Comparison of ENCODE assay signal across 10 cellular contexts in the genomic region with DNA sequence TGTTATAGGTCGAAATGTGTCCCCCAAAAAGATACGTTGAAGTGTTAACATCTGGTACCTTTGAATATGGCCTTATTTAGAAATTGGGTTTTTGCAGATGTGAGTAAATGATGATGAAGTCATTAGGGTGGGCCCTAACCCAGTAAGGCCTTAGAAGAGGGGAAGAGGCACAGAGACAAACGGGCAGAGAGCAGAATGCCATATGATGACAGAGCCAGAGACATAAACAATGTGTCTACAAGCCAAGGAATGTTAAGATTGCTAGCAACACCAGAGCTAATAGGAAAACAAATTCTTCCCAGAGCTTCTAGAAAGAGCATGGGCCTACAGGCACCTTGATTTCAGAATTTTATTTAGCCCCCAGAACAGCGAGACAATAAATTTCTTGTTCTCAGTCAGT.
"Had no signal": no experiment of that assay in that cellular context is flagged by ENCODE, and none has a peak within 500 bp of the region (broad histone marks: within the 10 kb centered on the region; RNA-seq: fewer than 3 reads in every experiment).

No MANE protein-coding gene starts in this region.

- H3K27ac Mint-ChIP-seq: brain, nephron had no signal

- H3K36me3 Mint-ChIP-seq: brain had no signal

- DNase-seq: activated naive CD4-positive, alpha-beta T cell treated with anti-CD3 and anti-CD28 coated beads, Interleukin-2, amount 50 U/mL, for 16 hours; amniotic stem cell; heart left ventricle; mammary epithelial cell; psoas muscle; stimulated activated CD4-positive, alpha-beta T cell treated with anti-CD3 and anti-CD28 coated beads, Interleukin-12 subunit alpha, Interleukin-12 subunit beta, amount 100 ng/mL, for 4 hours; stimulated activated naive CD8-positive, alpha-beta T cell treated with anti-CD3 and anti-CD28 coated beads, Interleukin-15, Interleukin-2, amounts not matched to agents 100 U/mL and 50 U/mL, for 24 hours had no signal

- H3K4me3 Mint-ChIP-seq: brain, nephron had no signal

- H3K4me1 Mint-ChIP-seq: brain, nephron had no signal

- H3K27ac ChIP-seq: heart left ventricle, psoas muscle, upper lobe of left lung had no signal

- H3K27me3 Mint-ChIP-seq: brain had no signal

- H3K4me1 ChIP-seq: heart left ventricle, psoas muscle, upper lobe of left lung had no signal

- H3K9me3 Mint-ChIP-seq: nephron had no signal

- H3K36me3 ChIP-seq: heart left ventricle, upper lobe of left lung had no signal

- H3K4me3 ChIP-seq: heart left ventricle, psoas muscle, upper lobe of left lung had no signal

- H3K9me3 ChIP-seq: heart left ventricle, psoas muscle, upper lobe of left lung had no signal

- H3K27me3 ChIP-seq: heart left ventricle, upper lobe of left lung had no signal
